In the genomic region with DNA sequence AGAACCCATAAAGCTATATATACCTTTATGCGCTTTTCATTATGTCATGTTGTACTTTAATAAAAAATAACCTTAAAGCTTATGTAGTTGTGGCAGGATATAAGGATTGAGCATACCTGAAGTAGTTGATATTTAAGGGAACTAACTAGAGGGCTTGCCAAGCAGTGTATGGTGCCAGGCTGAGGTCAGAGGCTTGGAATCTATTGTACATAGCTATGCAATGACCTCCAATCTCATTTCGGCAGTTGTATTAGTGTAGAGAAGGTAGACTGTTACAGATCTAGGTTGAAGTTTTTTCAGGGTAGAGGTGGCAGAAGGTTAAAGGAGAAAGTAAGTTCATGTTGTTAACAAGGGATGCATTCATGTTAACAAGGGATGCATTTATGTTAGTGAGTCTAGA, we compare ENCODE assay signal across 20 cellular contexts.
"Had no signal": no experiment of that assay in that cellular context is flagged by ENCODE, and none has a peak within 500 bp of the region (broad histone marks: within the 10 kb centered on the region; RNA-seq: fewer than 3 reads in every experiment).

No MANE protein-coding gene starts in this region.

- H3K4me3 ChIP-seq: coronary artery, lower lobe of right lung, stomach had no signal

- DNase-seq: activated CD4-positive, alpha-beta T cell treated with anti-CD3 and anti-CD28 coated beads for 1 hour; activated gamma-delta T cell treated with Interleukin-2 at 50 U/mL for 16 hours; activated T-cell treated with anti-CD3 and anti-CD28 coated beads, Interleukin-2, amount 50 U/mL, for 72 hours; amniotic stem cell; brain microvascular endothelial cell; erythroblast; head of caudate nucleus; immature natural killer cell; left cardiac atrium; lower lobe of right lung; stimulated activated CD4-positive, alpha-beta T cell treated with anti-CD3 and anti-CD28 coated beads, Interleukin-4, amount 100 ng/mL, for 24 hours; stomach; trophoblast cell; WERI-Rb-1 had no signal

- H3K9ac ChIP-seq: parathyroid adenoma had no signal

- H3K36me3 ChIP-seq: brain microvascular endothelial cell, lower lobe of right lung, neutrophil, stomach, WERI-Rb-1 had no signal

- H3K27me3 ChIP-seq: brain microvascular endothelial cell, neutrophil, stomach had no signal

- ATAC-seq: activated T-cell treated with anti-CD3 and anti-CD28 coated beads, Interleukin-2, amount 50 U/mL, for 72 hours; natural killer cell treated with Interleukin-12 subunit alpha and Interleukin-12 subunit beta and Interleukin-15 and Interleukin-18, amount 100 ng/mL, for 72 hours; sciatic nerve; stimulated activated effector memory CD8-positive, alpha-beta T cell treated with anti-CD3 and anti-CD28 coated beads, Interleukin-12 subunit alpha, Interleukin-12 subunit beta, amount 100 ng/mL, for 72 hours had no signal

- H3K27ac ChIP-seq: brain microvascular endothelial cell, coronary artery, lower lobe of right lung, neutrophil, parathyroid adenoma, stomach, WERI-Rb-1 had no signal

- H3K4me1 ChIP-seq: lower lobe of right lung, parathyroid adenoma, stomach had no signal

- H3K79me2 ChIP-seq: parathyroid adenoma had no signal
